Comparison of ENCODE assay signal across 33 cellular contexts in the genomic region with DNA sequence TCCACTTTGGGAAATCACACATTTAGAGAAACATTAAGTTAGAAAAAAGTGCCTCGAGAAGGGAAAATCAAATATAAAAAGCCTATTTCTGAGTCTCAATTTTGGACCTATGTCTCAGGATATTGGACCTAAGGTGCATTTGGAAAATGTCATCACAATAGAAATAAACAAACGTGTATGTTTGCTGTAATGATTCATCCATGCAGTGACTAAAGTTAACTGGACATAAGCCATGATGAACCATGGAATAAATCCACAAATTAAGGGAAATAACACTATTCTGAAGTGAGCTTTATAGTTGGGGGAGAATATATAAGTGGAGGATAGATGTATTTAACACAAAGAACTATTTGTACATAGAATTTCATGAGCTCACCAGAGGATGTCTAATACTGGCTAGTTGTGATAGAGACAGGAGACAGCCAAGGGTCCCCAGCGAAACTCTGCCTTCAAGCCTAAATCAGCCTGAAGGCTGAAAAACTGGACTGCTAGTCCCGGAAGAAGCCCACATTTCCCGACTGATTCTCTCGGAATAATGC.
"Had no signal": no experiment of that assay in that cellular context is flagged by ENCODE, and none has a peak within 500 bp of the region (broad histone marks: within the 10 kb centered on the region; RNA-seq: fewer than 3 reads in every experiment).

No MANE protein-coding gene starts in this region.

- H3K9me3 Mint-ChIP-seq: activated CD4-positive, alpha-beta memory T cell treated with anti-CD3 and anti-CD28 coated beads for 36 hours; activated CD4-positive, alpha-beta T cell treated with anti-CD3 and anti-CD28 coated beads, Interleukin-2, amount 10 ng/mL, durations not matched to agents 24 days and 14 days; activated naive CD4-positive, alpha-beta T cell treated with anti-CD3 and anti-CD28 coated beads for 36 hours; brain; central memory CD8-positive, alpha-beta T cell; endodermal cell had no signal

- DNase-seq: activated CD4-positive, alpha-beta memory T cell treated with anti-CD3 and anti-CD28 coated beads for 36 hours; activated CD4-positive, alpha-beta T cell treated with anti-CD3 and anti-CD28 coated beads for 36 hours; activated CD4-positive, alpha-beta T cell treated with anti-CD3 and anti-CD28 coated beads, Interleukin-2, amount 10 ng/mL, durations not matched to agents 24 days and 14 days; activated CD4-positive, CD25-positive, alpha-beta regulatory T cell; activated CD4-positive, CD25-positive, alpha-beta regulatory T cell treated with anti-CD3 and anti-CD28 coated beads, Interleukin-2, amount 50 U/mL, for 72 hours; activated CD8-positive, alpha-beta memory T cell treated with anti-CD3 and anti-CD28 coated beads, Interleukin-2, amount 10 ng/mL, durations not matched to agents 7 days and 5 days; activated CD8-positive, alpha-beta memory T cell treated with anti-CD3 and anti-CD28 coated beads, Interleukin-2, amount 50 U/mL, for 4 hours; activated CD8-positive, alpha-beta T cell treated with anti-CD3 and anti-CD28 coated beads, Interleukin-2, amount 10 ng/mL, durations not matched to agents 7 days and 5 days; activated effector memory CD4-positive, alpha-beta T cell treated with anti-CD3 and anti-CD28 coated beads, Interleukin-2, amount 50 U/mL, for 16 hours; activated naive CD4-positive, alpha-beta T cell treated with anti-CD3 and anti-CD28 coated beads for 36 hours; activated naive CD8-positive, alpha-beta T cell treated with anti-CD3 and anti-CD28 coated beads for 36 hours; activated naive CD8-positive, alpha-beta T cell treated with anti-CD3 and anti-CD28 coated beads, Interleukin-2, amount 50 U/mL, for 24 hours; activated T-cell treated with anti-CD3 and anti-CD28 coated beads, Interleukin-2, amount 50 U/mL, for 1 hour; activated T-cell treated with anti-CD3 and anti-CD28 coated beads, Interleukin-2, amount 50 U/mL, for 48 hours; dorsolateral prefrontal cortex; effector memory CD4-positive, alpha-beta T cell; endodermal cell; erythroblast; foreskin keratinocyte; gastrocnemius medialis; glutamatergic neuron; heart left ventricle; T-helper 2 cell had no signal

- H3K27ac Mint-ChIP-seq: activated CD4-positive, alpha-beta memory T cell treated with anti-CD3 and anti-CD28 coated beads for 36 hours; activated CD4-positive, alpha-beta T cell treated with anti-CD3 and anti-CD28 coated beads for 36 hours; activated CD4-positive, alpha-beta T cell treated with anti-CD3 and anti-CD28 coated beads, Interleukin-2, amount 10 ng/mL, durations not matched to agents 24 days and 14 days; activated CD8-positive, alpha-beta memory T cell treated with anti-CD3 and anti-CD28 coated beads, Interleukin-2, amount 10 ng/mL, durations not matched to agents 7 days and 5 days; activated CD8-positive, alpha-beta T cell treated with anti-CD3 and anti-CD28 coated beads, Interleukin-2, amount 10 ng/mL, durations not matched to agents 7 days and 5 days; activated naive CD4-positive, alpha-beta T cell treated with anti-CD3 and anti-CD28 coated beads for 36 hours; activated naive CD4-positive, alpha-beta T cell treated with anti-CD3 and anti-CD28 coated beads, Interleukin-2, amount 50 U/mL, for 24 hours; activated naive CD8-positive, alpha-beta T cell treated with anti-CD3 and anti-CD28 coated beads for 36 hours; activated naive CD8-positive, alpha-beta T cell treated with anti-CD3 and anti-CD28 coated beads, Interleukin-2, amount 50 U/mL, for 24 hours; activated T-helper 1 cell treated with anti-CD3 and anti-CD28 coated beads, Interleukin-12 subunit alpha, Interleukin-12 subunit beta, Interleukin-2, Interleukin-4 antibody, amounts not matched to agents 30 ng/mL and 10 ng/mL and 1 ng/mL, durations not matched to agents 14 hours and 24 hours and 36 hours; activated T-helper 2 cell treated with anti-CD3 and anti-CD28 coated beads, Interferon-gamma antibody, Interleukin-2, Interleukin-4, amounts not matched to agents 10 μg/mL and 5 μg/mL and 100 μg/mL, durations not matched to agents 14 hours and 24 hours and 36 hours; brain; dendritic cell treated with granulocyte-macrophage colony-stimulating factor and Interleukin-4, amounts not matched to agents 40 ng/mL and 50 ng/mL, for 4 days; endodermal cell had no signal

- H3K9me3 ChIP-seq: ascending aorta, breast epithelium, esophagus muscularis mucosa, gastrocnemius medialis, heart left ventricle had no signal

- H3K4me3 Mint-ChIP-seq: activated CD4-positive, alpha-beta memory T cell treated with anti-CD3 and anti-CD28 coated beads for 36 hours; activated CD4-positive, alpha-beta T cell treated with anti-CD3 and anti-CD28 coated beads for 36 hours; activated CD4-positive, alpha-beta T cell treated with anti-CD3 and anti-CD28 coated beads, Interleukin-2, amount 10 ng/mL, durations not matched to agents 24 days and 14 days; activated CD8-positive, alpha-beta memory T cell treated with anti-CD3 and anti-CD28 coated beads, Interleukin-2, amount 10 ng/mL, durations not matched to agents 7 days and 5 days; activated CD8-positive, alpha-beta T cell treated with anti-CD3 and anti-CD28 coated beads, Interleukin-2, amount 10 ng/mL, durations not matched to agents 7 days and 5 days; activated naive CD4-positive, alpha-beta T cell treated with anti-CD3 and anti-CD28 coated beads for 36 hours; activated naive CD4-positive, alpha-beta T cell treated with anti-CD3 and anti-CD28 coated beads, Interleukin-2, amount 50 U/mL, for 24 hours; activated naive CD8-positive, alpha-beta T cell treated with anti-CD3 and anti-CD28 coated beads for 36 hours; activated naive CD8-positive, alpha-beta T cell treated with anti-CD3 and anti-CD28 coated beads, Interleukin-2, amount 50 U/mL, for 24 hours; activated T-helper 1 cell treated with anti-CD3 and anti-CD28 coated beads, Interleukin-12 subunit alpha, Interleukin-12 subunit beta, Interleukin-2, Interleukin-4 antibody, amounts not matched to agents 30 ng/mL and 10 ng/mL and 1 ng/mL, durations not matched to agents 14 hours and 24 hours and 36 hours; brain; central memory CD8-positive, alpha-beta T cell; dendritic cell treated with granulocyte-macrophage colony-stimulating factor and Interleukin-4, amounts not matched to agents 40 ng/mL and 50 ng/mL, for 4 days; endodermal cell had no signal

- H3K4me1 Mint-ChIP-seq: activated CD4-positive, alpha-beta T cell treated with anti-CD3 and anti-CD28 coated beads for 36 hours; activated CD4-positive, alpha-beta T cell treated with anti-CD3 and anti-CD28 coated beads, Interleukin-2, amount 10 ng/mL, durations not matched to agents 24 days and 14 days; activated CD8-positive, alpha-beta memory T cell treated with anti-CD3 and anti-CD28 coated beads, Interleukin-2, amount 10 ng/mL, durations not matched to agents 7 days and 5 days; activated naive CD4-positive, alpha-beta T cell treated with anti-CD3 and anti-CD28 coated beads, Interleukin-2, amount 50 U/mL, for 24 hours; activated naive CD8-positive, alpha-beta T cell treated with anti-CD3 and anti-CD28 coated beads for 36 hours; activated naive CD8-positive, alpha-beta T cell treated with anti-CD3 and anti-CD28 coated beads, Interleukin-2, amount 50 U/mL, for 24 hours; brain; central memory CD8-positive, alpha-beta T cell; endodermal cell had no signal

- H3K36me3 ChIP-seq: ascending aorta, breast epithelium, esophagus muscularis mucosa, gastrocnemius medialis, heart left ventricle had no signal

- H3K27me3 ChIP-seq: ascending aorta, breast epithelium, dorsolateral prefrontal cortex, esophagus muscularis mucosa, foreskin keratinocyte, gastrocnemius medialis, heart left ventricle had no signal

- H3K27me3 Mint-ChIP-seq: activated CD4-positive, alpha-beta memory T cell treated with anti-CD3 and anti-CD28 coated beads for 36 hours; activated CD4-positive, alpha-beta T cell treated with anti-CD3 and anti-CD28 coated beads for 36 hours; activated CD4-positive, alpha-beta T cell treated with anti-CD3 and anti-CD28 coated beads, Interleukin-2, amount 10 ng/mL, durations not matched to agents 24 days and 14 days; activated CD8-positive, alpha-beta memory T cell treated with anti-CD3 and anti-CD28 coated beads, Interleukin-2, amount 10 ng/mL, durations not matched to agents 7 days and 5 days; activated naive CD4-positive, alpha-beta T cell treated with anti-CD3 and anti-CD28 coated beads, Interleukin-2, amount 50 U/mL, for 24 hours; activated naive CD8-positive, alpha-beta T cell treated with anti-CD3 and anti-CD28 coated beads for 36 hours; activated naive CD8-positive, alpha-beta T cell treated with anti-CD3 and anti-CD28 coated beads, Interleukin-2, amount 50 U/mL, for 24 hours; brain; central memory CD8-positive, alpha-beta T cell; dendritic cell treated with granulocyte-macrophage colony-stimulating factor and Interleukin-4, amounts not matched to agents 40 ng/mL and 50 ng/mL, for 4 days had no signal

- ATAC-seq: activated CD4-positive, alpha-beta T cell treated with anti-CD3 and anti-CD28 coated beads for 36 hours; activated CD8-positive, alpha-beta memory T cell treated with anti-CD3 and anti-CD28 coated beads, Interleukin-2, amount 10 ng/mL, durations not matched to agents 7 days and 5 days; activated CD8-positive, alpha-beta T cell treated with anti-CD3 and anti-CD28 coated beads, Interleukin-2, amount 10 ng/mL, durations not matched to agents 7 days and 5 days; activated naive CD8-positive, alpha-beta T cell treated with anti-CD3 and anti-CD28 coated beads, Interleukin-2, amount 50 U/mL, for 24 hours; foreskin keratinocyte; gastrocnemius medialis; heart left ventricle had no signal

- H3K27ac ChIP-seq: ascending aorta, breast epithelium, coronary artery, dorsolateral prefrontal cortex, esophagus muscularis mucosa, foreskin keratinocyte, gastrocnemius medialis, heart left ventricle had no signal

- H3K4me3 ChIP-seq: ascending aorta, breast epithelium, coronary artery, dorsolateral prefrontal cortex, esophagus muscularis mucosa, gastrocnemius medialis, heart left ventricle had no signal

- H3K4me1 ChIP-seq: ascending aorta, breast epithelium, esophagus muscularis mucosa, foreskin keratinocyte, gastrocnemius medialis, heart left ventricle had no signal

- H3K36me3 Mint-ChIP-seq: activated CD4-positive, alpha-beta memory T cell treated with anti-CD3 and anti-CD28 coated beads for 36 hours; activated CD8-positive, alpha-beta memory T cell treated with anti-CD3 and anti-CD28 coated beads, Interleukin-2, amount 10 ng/mL, durations not matched to agents 7 days and 5 days; activated naive CD4-positive, alpha-beta T cell treated with anti-CD3 and anti-CD28 coated beads, Interleukin-2, amount 50 U/mL, for 24 hours; activated naive CD8-positive, alpha-beta T cell treated with anti-CD3 and anti-CD28 coated beads for 36 hours; brain had no signal
